In genomic region chr10:62433181-62433692, GRCh38 we compare ENCODE assay signal across 9 cellular contexts. TPM values are rescaled to one million over a fixed set of nuclear protein-coding genes. Genes with fewer than 3 reads are reported as not detected.
A peak's percentile ranks its signal among the peaks of the same experiment; 100 is the strongest.
DNase-seq lines count a peak whose midpoint lies in the region; ATAC-seq and TF ChIP-seq lines count a peak whose summit lies in the region.
"Had no signal": no experiment of that assay in that cellular context is flagged by ENCODE, and none has a peak within 500 bp of the region (broad histone marks: within the 10 kb centered on the region; RNA-seq: fewer than 3 reads in every experiment).

No MANE protein-coding gene starts in this region.

- TF ChIP-seq POLR2A in gastrocnemius medialis (IDR thresholded peaks at IDR 0.05): no peak

- no CpG with 5 or more reads among the region's 5 CpGs for whole genome bisulfite sequencing in neuronal stem cell (ENCODE audit: extremely low coverage in 2 of 2, insufficient read length in 2 of 2, insufficient replicate concordance in 1 of 2), 2 donors

- no peak overlapping the region for H2BK120ac ChIP-seq in neuronal stem cell (ENCODE audit: low read depth, low read length)

- no peak overlapping the region for H3K4me2 ChIP-seq in neuronal stem cell (ENCODE audit: insufficient read depth, low read length, poor library complexity, severe bottlenecking)

- DNase-seq in A172 (ENCODE audit: low spot score) (peak; percentile 97), epidermal melanocyte (ENCODE audit: insufficient read length, low spot score) (peak; percentile 47), gastrocnemius medialis (peak; percentile 5 to 33), NCI-H2107 treated with DMSO at 0.1 percent for 48 hours (lab: John Stamatoyannopoulos, UW; ENCODE audit: unreplicated experiment) (no peak), neuronal stem cell (ENCODE audit: low spot score) (no peak)
- peak; percentile 64 for DNase-seq in activated CD4-positive, alpha-beta T cell treated with anti-CD3 and anti-CD28 coated beads, Interleukin-2, amount 10 ng/mL, durations not matched to agents 24 days and 14 days
- DNase-seq: DND-41 had no signal

- TF ChIP-seq CTCF in gastrocnemius medialis (IDR thresholded peaks at IDR 0.05 in 4 of 5, conservative IDR thresholded peaks at IDR 0.05 in 1 of 5): no peak

- H3K36me3 Mint-ChIP-seq in activated CD4-positive, alpha-beta T cell treated with anti-CD3 and anti-CD28 coated beads, Interleukin-2, amount 10 ng/mL, durations not matched to agents 24 days and 14 days (ENCODE audit: low read depth): no peaks in the 10 kb centered on the region

- no peak overlapping the region for H2BK15ac ChIP-seq in neuronal stem cell (ENCODE audit: low read length)

- no peak overlapping the region for H3K4ac ChIP-seq in neuronal stem cell (ENCODE audit: low read length)

- H3K4me3 ChIP-seq in gastrocnemius medialis: no peak overlapping the region
- no peak overlapping the region for H3K4me3 ChIP-seq in neuronal stem cell (ENCODE audit: low read length in 2 of 2)

- ATAC-seq in GM19351 (IDR thresholded peaks at IDR 0.05; ENCODE audit: unreplicated experiment) (peak; percentile 93), HG03378 (IDR thresholded peaks at IDR 0.05; ENCODE audit: unreplicated experiment) (peak; percentile 94), gastrocnemius medialis (peak in 1 of 2 donors; percentile 73)

- H3K18ac ChIP-seq in neuronal stem cell (ENCODE audit: low read length): no peak overlapping the region

- H3K79me1 ChIP-seq in neuronal stem cell (ENCODE audit: low read depth, low read length): no peaks in the 10 kb centered on the region

- intact Hi-C loops in activated CD4-positive, alpha-beta T cell treated with anti-CD3 and anti-CD28 coated beads, Interleukin-2, amount 10 ng/mL, durations not matched to agents 24 days and 14 days (cut with micrococcal nuclease): loop anchor here (5.0 to 10.0 kb wide), 4 partner anchors 94 to 1282 kb away; partner anchors contain the start of gene RTKN2
- intact Hi-C loops in gastrocnemius medialis (cut with DNase I; ENCODE audit: low total_unique reads): no loop called here

- no peak overlapping the region for H4K91ac ChIP-seq in neuronal stem cell (ENCODE audit: low read depth, low read length, poor library complexity)

- H3K36me3 ChIP-seq in gastrocnemius medialis (no peaks in the 10 kb centered on the region), neuronal stem cell (replicated peaks in 1 of 2; ENCODE audit: control insufficient read depth in 2 of 2, insufficient read depth in 2 of 2, low read length in 2 of 2) (no peaks in the 10 kb centered on the region)

- H3K27me3 Mint-ChIP-seq in activated CD4-positive, alpha-beta T cell treated with anti-CD3 and anti-CD28 coated beads, Interleukin-2, amount 10 ng/mL, durations not matched to agents 24 days and 14 days: peaks cover 13% of the 10 kb centered on the region

- H3K4me1 ChIP-seq in gastrocnemius medialis (no peaks in the 10 kb centered on the region), neuronal stem cell (ENCODE audit: control insufficient read depth in 2 of 2, insufficient read depth in 1 of 2, low read depth in 1 of 2, low read length in 2 of 2) (no peaks in the 10 kb centered on the region)

- H3K9me3 ChIP-seq in gastrocnemius medialis (no peaks in the 10 kb centered on the region), neuronal stem cell (replicated peaks in 1 of 2; ENCODE audit: control insufficient read depth in 2 of 2, insufficient read depth in 1 of 2, low read depth in 1 of 2, low read length in 2 of 2) (no peaks in the 10 kb centered on the region)

- H3K27ac ChIP-seq in gastrocnemius medialis (peak overlapping the region in 1 of 4 donors; percentile 8), neuronal stem cell (replicated peaks; ENCODE audit: low read length) (no peak overlapping the region)

- in situ Hi-C loops in gastrocnemius medialis (cut with MboI; ENCODE audit: low sequenced_read_pairs in 4 of 4): loop anchor here in 3 of 4 donors (25.0 kb wide), 3 partner anchors 404 to 729 kb away; no protein-coding TSS in a partner anchor

- no peak overlapping the region for H3K23ac ChIP-seq in neuronal stem cell (ENCODE audit: low read depth, low read length, poor library complexity)

- H3K4me1 Mint-ChIP-seq in activated CD4-positive, alpha-beta T cell treated with anti-CD3 and anti-CD28 coated beads, Interleukin-2, amount 10 ng/mL, durations not matched to agents 24 days and 14 days: peaks cover 15% of the 10 kb centered on the region

- H2BK5ac ChIP-seq in neuronal stem cell (ENCODE audit: low read length): no peak overlapping the region

- H2AK5ac ChIP-seq in neuronal stem cell (ENCODE audit: low read depth, low read length): no peak overlapping the region

- no peak overlapping the region for H2AFZ ChIP-seq in neuronal stem cell (ENCODE audit: low read length)

- H3K4me3 Mint-ChIP-seq in activated CD4-positive, alpha-beta T cell treated with anti-CD3 and anti-CD28 coated beads, Interleukin-2, amount 10 ng/mL, durations not matched to agents 24 days and 14 days: no peak overlapping the region

- H3K9me3 Mint-ChIP-seq in activated CD4-positive, alpha-beta T cell treated with anti-CD3 and anti-CD28 coated beads, Interleukin-2, amount 10 ng/mL, durations not matched to agents 24 days and 14 days: peaks cover 6% of the 10 kb centered on the region

- no peak overlapping the region for H2BK12ac ChIP-seq in neuronal stem cell (ENCODE audit: low read length)

- H3K9ac ChIP-seq in neuronal stem cell (ENCODE audit: low read depth, low read length, poor library complexity): no peak overlapping the region

- no peak overlapping the region for H3K14ac ChIP-seq in neuronal stem cell (ENCODE audit: low read length)

- H3K27me3 ChIP-seq in gastrocnemius medialis: no peaks in the 10 kb centered on the region
- no peaks in the 10 kb centered on the region for H3K27me3 ChIP-seq in neuronal stem cell (ENCODE audit: control insufficient read depth in 3 of 3, insufficient read depth in 3 of 3, low read depth in 1 of 3, low read length in 3 of 3)

- peak overlapping the region; percentile 3 for H3K27ac Mint-ChIP-seq in activated CD4-positive, alpha-beta T cell treated with anti-CD3 and anti-CD28 coated beads, Interleukin-2, amount 10 ng/mL, durations not matched to agents 24 days and 14 days

- no peak overlapping the region for H4K8ac ChIP-seq in neuronal stem cell (ENCODE audit: low read depth, low read length)

RNA-seq across cellular contexts. Expression of gene ZNF365, which starts 59.1 kb away (rescaled TPM):
- total RNA-seq in A172 (2014; rRNA removed; shearing (Covaris generic)): 10.8 and 11.0 TPM in 2 replicates
- not detected in 2 replicates for total RNA-seq in activated CD4-positive, alpha-beta T cell treated with anti-CD3 and anti-CD28 coated beads, Interleukin-2, amount 10 ng/mL, durations not matched to agents 24 days and 14 days
- not detected for total RNA-seq in gastrocnemius medialis
- 0.11 TPM for polyA plus RNA-seq in neuronal stem cell (2013, experiment 1 of 2)
- 0.17 TPM for polyA plus RNA-seq in neuronal stem cell (2013, experiment 2 of 2)

Comparison
In these comparisons a context has a peak if more than half of its experiments do, and no peak if none do; other contexts are left out.
1. DNase-seq: peak in A172 (single experiment), activated CD4-positive, alpha-beta T cell treated with anti-CD3 and anti-CD28 coated beads, Interleukin-2, amount 10 ng/mL, durations not matched to agents 24 days and 14 days (single experiment), epidermal melanocyte (single experiment) and gastrocnemius medialis (2 of 2); none in NCI-H2107 treated with DMSO at 0.1 percent for 48 hours (single experiment) and neuronal stem cell (single experiment).
2. RNA of gene ZNF365, which starts 59.1 kb away (total RNA-seq): 10.8 to 11.0 TPM in A172; not detected in activated CD4-positive, alpha-beta T cell treated with anti-CD3 and anti-CD28 coated beads, Interleukin-2, amount 10 ng/mL, durations not matched to agents 24 days and 14 days and not detected in gastrocnemius medialis; every median in the first group is over 10 times any median in the second.